ENCODE assay signal across 8 cellular contexts in genomic region chr14:91417983-91418386, GRCh38. TPM values are rescaled to one million over a fixed set of nuclear protein-coding genes. Genes with fewer than 3 reads are reported as not detected.
DNase-seq lines count a peak whose midpoint lies in the region; ATAC-seq, FAIRE-seq and TF ChIP-seq lines count a peak whose summit lies in the region.

No MANE protein-coding gene starts in this region.

- intact Hi-C loops in K562 (cut with micrococcal nuclease): loop anchor here (1.0 to 10.0 kb wide), 4 partner anchors 36 to 243 kb away; no protein-coding TSS in a partner anchor

- H4K20me1 ChIP-seq in K562 (replicated peaks; ENCODE audit: control insufficient read depth, insufficient read depth, low read length): no peaks in the 10 kb centered on the region

- WGBS in K562 (ENCODE audit: insufficient coverage, low coverage, missing lambda C conversion rate): 0% methylated on average over 18 of the region's 53 CpGs

- H3K36me3 ChIP-seq in SJSA1 (no peaks in the 10 kb centered on the region), K562 (ENCODE audit: control insufficient read depth, insufficient read depth, low read length) (peaks cover 29% of the 10 kb centered on the region; the same call in 2 of the 3 replicates), kidney epithelial cell (ENCODE audit: control insufficient read depth, insufficient read depth, low read length) (no peaks in the 10 kb centered on the region)

- ATAC-seq in GM19468 (IDR thresholded peaks at IDR 0.05; ENCODE audit: extremely low read depth, unreplicated experiment) (peak; percentile 22), HG03571 (IDR thresholded peaks at IDR 0.05; ENCODE audit: unreplicated experiment) (peak; percentile 11), K562 (peak; percentile 49), GM18870 (IDR thresholded peaks at IDR 0.05; ENCODE audit: unreplicated experiment) (no peak)

- peak overlapping the region; percentile 97 for H2AFZ ChIP-seq in K562 (ENCODE audit: low read depth, low read length)

- TF ChIP-seq CTCF in K562 (IDR thresholded peaks at IDR 0.05 in 2 of 3, conservative IDR thresholded peaks at IDR 0.05 in 1 of 3; ENCODE audit: insufficient read depth in 2 of 3, low read depth in 1 of 3, low read length in 3 of 3): no peak
- TF ChIP-seq CTCF in kidney epithelial cell (IDR thresholded peaks at IDR 0.05; ENCODE audit: insufficient read depth, low read length, poor library complexity, severe bottlenecking): no peak

- DNase-seq in Daoy (ENCODE audit: low read depth) (peak; percentile 79), SJSA1 (ENCODE audit: low read depth in 1 of 2, low spot score in 2 of 2) (no peak), K562 (ENCODE audit: extremely low read depth in 1 of 4, low spot score in 3 of 4) (peak; percentile 64 to 86 (median 76)), kidney epithelial cell (ENCODE audit: low read depth) (no peak)
- DNase-seq in stimulated activated CD4-positive, alpha-beta T cell treated with anti-CD3 and anti-CD28 coated beads, Interleukin-4, amount 100 ng/mL, for 4 hours: peak; percentile 65 to 66

- CTCF ChIA-PET in K562 (lab: Yijun Ruan, JAX; ENCODE audit: low intra/inter-chr PET ratio): interaction anchor here (1.8 kb wide), 1 partner anchor 94 kb away, joined by 8 read pairs; no protein-coding TSS in a partner anchor

- TF ChIP-seq POLR2A in K562 (conservative IDR thresholded peaks at IDR 0.05): no peak

- H3K27me3 ChIP-seq in SJSA1 (replicated peaks) (peaks cover 42% of the 10 kb centered on the region), K562 (ENCODE audit: control insufficient read depth in 2 of 2, insufficient read depth in 2 of 2, low read length in 2 of 2) (no peaks in the 10 kb centered on the region), kidney epithelial cell (ENCODE audit: control insufficient read depth, insufficient read depth, low read length) (no peaks in the 10 kb centered on the region)

- no peak for TF ChIP-seq EP300 in K562 (IDR thresholded peaks at IDR 0.05; ENCODE audit: low read length)

- H3K27ac ChIP-seq in SJSA1 (no peak overlapping the region), K562 (ENCODE audit: extremely low read depth, low read depth, low read length) (peak overlapping the region; percentile 82)

- H3K4me1 ChIP-seq in SJSA1 (replicated peaks) (peaks cover 11% of the 10 kb centered on the region), K562 (replicated peaks in 1 of 2; ENCODE audit: control insufficient read depth in 2 of 2, insufficient read depth in 2 of 2, low read length in 2 of 2) (peaks cover 18 to 27% of the 10 kb centered on the region in 2 experiments; a peak in 4 of 5 replicates)

- peaks cover 39% of the 10 kb centered on the region for H3K79me2 ChIP-seq in K562 (ENCODE audit: control insufficient read depth, insufficient read depth, low read length)

- POLR2A ChIA-PET in K562 (lab: Yijun Ruan, JAX): interaction anchor here (0.6 to 1.3 kb wide), 3 partner anchors 69 to 246 kb away, joined by 3 to 5 read pairs (median 3); no protein-coding TSS in a partner anchor

- no peaks in the 10 kb centered on the region for H3K9me1 ChIP-seq in K562 (ENCODE audit: control insufficient read depth, insufficient read depth, low read length)

- H3K4me3 ChIP-seq in SJSA1 (peak overlapping the region; percentile 18), K562 (peak overlapping the region; percentile 76), kidney epithelial cell (ENCODE audit: low read depth, low read length) (peak overlapping the region; percentile 72)

- peak overlapping the region; percentile 72 to 93 for H3K9ac ChIP-seq in K562 (ENCODE audit: insufficient read depth in 1 of 2, low read depth in 2 of 2, low read length in 2 of 2)

- H3K9me3 ChIP-seq in SJSA1 (replicated peaks): no peaks in the 10 kb centered on the region
- H3K9me3 ChIP-seq in K562 (replicated peaks; ENCODE audit: control insufficient read depth, insufficient read depth, low read depth, low read length): no peaks in the 10 kb centered on the region

- no TSS peak for BruUV-seq in K562 (replicated peaks; lab: Mats Ljungman, UMichigan)

- in situ Hi-C loops in K562 (cut with MboI): no loop called here

- no peak for FAIRE-seq in K562 (lab: Jason Lieb, UNC)

- peak overlapping the region; percentile 69 for H3K4me2 ChIP-seq in K562 (ENCODE audit: insufficient read depth, low read length)

- no peak for TF ChIP-seq RAD21 in K562 (CRISPR knock-in tag; conservative IDR thresholded peaks at IDR 0.05 in 1 of 2, IDR thresholded peaks at IDR 0.05 in 1 of 2)

TF ChIP-seq in K562, 482 proteins besides CTCF, POLR2A, EP300 and RAD21 (continues in another document):
- TF ChIP-seq ASH1L (IDR thresholded peaks at IDR 0.05; ENCODE audit: borderline replicate concordance, low read depth, partially characterized antibody): no peak
- no peak for TF ChIP-seq ATF7 (IDR thresholded peaks at IDR 0.05)
- no peak for TF ChIP-seq MEIS2 (IDR thresholded peaks at IDR 0.05; ENCODE audit: partially characterized antibody)
- no peak for TF ChIP-seq RBM22 (IDR thresholded peaks at IDR 0.05; ENCODE audit: low read depth, low read length, poor library complexity, severe bottlenecking)
- TF ChIP-seq HDGF (IDR thresholded peaks at IDR 0.05): no peak
- peak; percentile 92 for TF ChIP-seq ZNF124 (CRISPR knock-in tag; IDR thresholded peaks at IDR 0.05)
- no peak for TF ChIP-seq MBD1 (CRISPR knock-in tag; IDR thresholded peaks at IDR 0.05)
- no peak for TF ChIP-seq ZNF518B (CRISPR knock-in tag; IDR thresholded peaks at IDR 0.05)
- TF ChIP-seq ESRRA (IDR thresholded peaks at IDR 0.05; ENCODE audit: borderline replicate concordance, low read depth): no peak
- TF ChIP-seq HMG20B (CRISPR knock-in tag; IDR thresholded peaks at IDR 0.05): no peak
- 0 out of 2 replicates have a peak, but pooled peaks have one; percentile 3 for TF ChIP-seq ZBTB7A (IDR thresholded peaks at IDR 0.05; ENCODE audit: borderline replicate concordance, control insufficient read depth, low read depth, low read length)
- TF ChIP-seq NBN (IDR thresholded peaks at IDR 0.05; ENCODE audit: low read depth): no peak
- TF ChIP-seq ZNF165 (CRISPR knock-in tag; IDR thresholded peaks at IDR 0.05; ENCODE audit: borderline replicate concordance): no peak
- no peak for TF ChIP-seq ZFPM2 (CRISPR knock-in tag; IDR thresholded peaks at IDR 0.05)

RNA-seq across cellular contexts. Expression of gene CCDC88C, which starts 0.4 kb away (rescaled TPM):
- 6.1 and 7.2 TPM in 2 replicates for total RNA-seq in Daoy (2014; rRNA removed; shearing (Covaris generic))
- not detected in 2 replicates for total RNA-seq in SJSA1 (2014; rRNA removed; shearing (Covaris generic))
- total RNA-seq in K562 (2011; cell fraction: chromatin; rRNA removed; ENCODE audit: low replicate concordance): 100 and 139 TPM in 2 replicates
- total RNA-seq in K562 (2011; cell fraction: nucleolus; rRNA removed): 63.0 and 67.6 TPM in 2 replicates
- 63.9 and 65.4 TPM in 2 replicates for total RNA-seq in K562 (2011; cell fraction: nucleoplasm; rRNA removed)
- total RNA-seq in K562 (2014; rRNA removed) (12.4 and 13.3 TPM in 2 replicates), K562 (2014; rRNA removed; fragmentation: Illumina TruSeq; extraction: Trizol) (11.2 and 12.9 TPM in 2 replicates), K562 (2015; rRNA removed; fragmentation: Illumina TruSeq; extraction: Trizol) (11.3 and 12.2 TPM in 2 replicates), K562 (2021) (16.8 and 22.5 TPM in 2 replicates), kidney epithelial cell (22.4 and 25.5 TPM in 2 replicates)
- polyA plus RNA-seq in K562 (2011; rRNA removed) (7.5 and 8.2 TPM in 2 replicates), K562 (2014; fragmentation: Illumina TruSeq; extraction: Trizol) (8.4 and 9.3 TPM in 2 replicates), K562 (2014; fragmentation: Nextera tagmentation; extraction: Ambion mirVana) (under 1 TPM; 0.62 to 0.65 TPM), K562 (2014; rRNA removed) (10.7 and 11.4 TPM in 2 replicates)
- 5.8 and 6.7 TPM in 2 replicates for polyA plus RNA-seq in K562 (2011; cell fraction: cytosol; rRNA removed)
- 23.6 and 28.3 TPM in 2 replicates for polyA plus RNA-seq in K562 (2011; cell fraction: nucleus; rRNA removed)
- 8.6 and 10.1 TPM in 2 replicates for polyA plus RNA-seq in K562 (2012)
- 20.0 and 20.9 TPM in 2 replicates for polyA minus RNA-seq in K562 (2011; rRNA and poly(A)+ RNA removed)
- polyA minus RNA-seq in K562 (2011; cell fraction: cytosol; rRNA and poly(A)+ RNA removed): 7.9 and 12.8 TPM in 2 replicates
- 22.8 and 36.1 TPM in 2 replicates for polyA minus RNA-seq in K562 (2011; cell fraction: nucleus; rRNA and poly(A)+ RNA removed)

Comparison
In these comparisons a context has a peak if more than half of its experiments do, and no peak if none do; other contexts are left out.
1. DNase-seq: peak in Daoy (single experiment), K562 (4 of 4) and stimulated activated CD4-positive, alpha-beta T cell treated with anti-CD3 and anti-CD28 coated beads, Interleukin-4, amount 100 ng/mL, for 4 hours (2 of 2); none in SJSA1 (0 of 2) and kidney epithelial cell (single experiment).
2. H3K4me3 ChIP-seq: peak in every context shown above with its lines; median percentile 76 in K562; 72 in kidney epithelial cell; 18 in SJSA1.